ENCODE assay signal across 8 cellular contexts in genomic region chr12:56206373-56207166, GRCh38. TPM values are rescaled to one million over a fixed set of nuclear protein-coding genes. Genes with fewer than 3 reads are reported as not detected.
DNase-seq lines count a peak whose midpoint lies in the region; ATAC-seq, FAIRE-seq and TF ChIP-seq lines count a peak whose summit lies in the region.

No MANE protein-coding gene starts in this region.

- DNase-seq in activated gamma-delta T cell treated with Interleukin-2 at 50 U/mL for 16 hours (peak; percentile 29), activated gamma-delta T cell (lab: John Stamatoyannopoulos, UW) (no peak), NCI-H460 (ENCODE audit: extremely low read depth, low read depth) (peak; percentile 67), heart right ventricle (peak; percentile 24 to 55), small intestine (peak; percentile 72), NCI-H2029 treated with DMSO at 0.1 percent for 48 hours (lab: John Stamatoyannopoulos, UW) (no peak)
- peak; percentile 31 for DNase-seq in activated naive CD4-positive, alpha-beta T cell treated with Interleukin-2 at 50 U/mL for 16 hours

- H3K36me3 ChIP-seq in heart right ventricle (peaks cover 0 to 76% (median 48%) of the 10 kb centered on the region in 9 donors), small intestine (ENCODE audit: control insufficient read depth in 2 of 2, insufficient read depth in 2 of 2, low read length in 2 of 2) (peaks cover 2 to 10% of the 10 kb centered on the region in 2 donors)

- WGBS in heart right ventricle, 2 donors = 56 to 60% methylated on average over 15 of the region's 15 CpGs
- WGBS in small intestine, 3 donors = 52 to 60% (median 57%) methylated on average over 15 of the region's 15 CpGs

- ATAC-seq in heart right ventricle (peak; percentile 36 to 75 (median 64)), HG02571 (IDR thresholded peaks at IDR 0.05; ENCODE audit: unreplicated experiment) (no peak)

- no peak overlapping the region for H3K4me3 ChIP-seq in heart right ventricle
- no peak overlapping the region for H3K4me3 ChIP-seq in small intestine (ENCODE audit: low read depth in 1 of 2, low read length in 2 of 2)

- no peak for FAIRE-seq in small intestine (lab: Jason Lieb, UNC)

- H3K27me3 ChIP-seq in heart right ventricle = no peaks in the 10 kb centered on the region
- H3K27me3 ChIP-seq in small intestine (ENCODE audit: control insufficient read depth in 2 of 2, insufficient read depth in 2 of 2, low read length in 2 of 2) = no peaks in the 10 kb centered on the region

- no peaks in the 10 kb centered on the region for H3K9me3 ChIP-seq in heart right ventricle
- H3K9me3 ChIP-seq in small intestine (ENCODE audit: control insufficient read depth, low read depth) = no peaks in the 10 kb centered on the region

- H3K27ac ChIP-seq in heart right ventricle (peak overlapping the region in 2 of 10 donors; percentile 16 to 42), small intestine (ENCODE audit: low read depth in 1 of 2, low read length in 1 of 2) (no peak overlapping the region)

- intact Hi-C loops in heart right ventricle (cut with DNase I) = loop anchor here in 3 of 10 donors (5.0 to 10.0 kb wide), 2 partner anchors 51 to 258 kb away; partner anchors contain the start of genes SPRYD4 (in 2 of the 3) and ANKRD52 (in 1 of the 3)

- H3K4me1 ChIP-seq in heart right ventricle = peaks cover 0 to 22% (median 3%) of the 10 kb centered on the region in 9 donors
- H3K4me1 ChIP-seq in small intestine (ENCODE audit: control insufficient read depth in 2 of 2, insufficient read depth in 1 of 2, low read depth in 1 of 2, low read length in 1 of 2) = peaks cover 0 to 6% of the 10 kb centered on the region in 2 donors

- peak in 8 of 9 donors; percentile 24 to 65 (median 57) for TF ChIP-seq CTCF in heart right ventricle (IDR thresholded peaks at IDR 0.05)

RNA-seq across cellular contexts. Expression of gene RNF41, which starts 15.2 kb away (rescaled TPM):
- 92.7 and 102 TPM in 2 replicates for total RNA-seq in NCI-H460 (2014; rRNA removed; shearing (Covaris generic))
- 47.5 and 65.5 TPM in 2 replicates for polyA plus RNA-seq in NCI-H460 (2014; cell fraction: nucleus; rRNA removed)
- total RNA-seq in heart right ventricle = 10 to 100 TPM; 43.6 to 66.3 (median 47.0) TPM
- 10 to 100 TPM in 1 of 2 donors, 1 to 10 TPM in 1; 7.0 to 27.0 TPM for polyA plus RNA-seq in heart right ventricle
- polyA plus RNA-seq in small intestine = 10 to 100 TPM; 11.4 to 24.4 (median 12.2) TPM

RNA-seq across cellular contexts. Expression of gene SMARCC2, which starts 17.3 kb away (rescaled TPM):
- 26.2 and 28.9 TPM in 2 replicates for total RNA-seq in NCI-H460 (2014; rRNA removed; shearing (Covaris generic))
- 34.1 and 37.1 TPM in 2 replicates for polyA plus RNA-seq in NCI-H460 (2014; cell fraction: nucleus; rRNA removed)
- 10 to 100 TPM; 56.2 to 81.9 (median 62.8) TPM for total RNA-seq in heart right ventricle
- 10 to 100 TPM; 16.2 to 28.8 TPM for polyA plus RNA-seq in heart right ventricle
- 10 to 100 TPM; 18.6 to 31.1 (median 20.4) TPM for polyA plus RNA-seq in small intestine

RNA-seq across cellular contexts. Expression of gene NABP2, which starts 17.6 kb away (rescaled TPM):
- total RNA-seq in NCI-H460 (2014; rRNA removed; shearing (Covaris generic)) = 66.3 and 72.3 TPM in 2 replicates
- polyA plus RNA-seq in NCI-H460 (2014; cell fraction: nucleus; rRNA removed) = 57.3 and 62.8 TPM in 2 replicates
- total RNA-seq in heart right ventricle = 10 to 100 TPM; 16.2 to 25.3 (median 20.4) TPM
- 10 to 100 TPM; 13.5 to 27.7 TPM for polyA plus RNA-seq in heart right ventricle
- polyA plus RNA-seq in small intestine = 10 to 100 TPM; 29.1 to 47.4 (median 40.0) TPM

RNA-seq across cellular contexts. Expression of gene SLC39A5, which starts 23.3 kb away (rescaled TPM):
- 0.84 TPM in 1 of 2 replicates, not detected in the other for total RNA-seq in NCI-H460 (2014; rRNA removed; shearing (Covaris generic))
- polyA plus RNA-seq in NCI-H460 (2014; cell fraction: nucleus; rRNA removed) = 0.22 and 1.1 TPM in 2 replicates
- total RNA-seq in heart right ventricle = not detected
- under 1 TPM; 0.20 to 0.59 TPM for polyA plus RNA-seq in heart right ventricle
- polyA plus RNA-seq in small intestine = 100 to 1,000 TPM; 178 to 425 (median 309) TPM

RNA-seq across cellular contexts. Expression of gene MYL6, which starts 48.4 kb away (rescaled TPM):
- 563 and 566 TPM in 2 replicates for total RNA-seq in NCI-H460 (2014; rRNA removed; shearing (Covaris generic))
- polyA plus RNA-seq in NCI-H460 (2014; cell fraction: nucleus; rRNA removed) = 823 and 963 TPM in 2 replicates
- total RNA-seq in heart right ventricle = 1,000 to 10,000 TPM in 1 of 10 donors, 100 to 1,000 TPM in 9; 355 to 1,188 (median 413) TPM
- polyA plus RNA-seq in heart right ventricle = 1,000 to 10,000 TPM in 1 of 2 donors, 100 to 1,000 TPM in 1; 670 to 2,127 TPM
- polyA plus RNA-seq in small intestine = 1,000 to 10,000 TPM; 2,556 to 4,316 (median 3,376) TPM

Comparison
In these comparisons a context has a peak if more than half of its experiments do, and no peak if none do; other contexts are left out.
1. DNase-seq: peak in activated gamma-delta T cell treated with Interleukin-2 at 50 U/mL for 16 hours (single experiment), NCI-H460 (single experiment), activated naive CD4-positive, alpha-beta T cell treated with Interleukin-2 at 50 U/mL for 16 hours (single experiment), heart right ventricle (2 of 2) and small intestine (single experiment); none in activated gamma-delta T cell (single experiment) and NCI-H2029 treated with DMSO at 0.1 percent for 48 hours (single experiment).